ENCODE assay signal across 10 cellular contexts in genomic region chr12:32400866-32401265, GRCh38. TPM values are rescaled to one million over a fixed set of nuclear protein-coding genes. Genes with fewer than 3 reads are reported as not detected.
DNase-seq lines count a peak whose midpoint lies in the region; ATAC-seq and TF ChIP-seq lines count a peak whose summit lies in the region.
"Had no signal": no experiment of that assay in that cellular context is flagged by ENCODE, and none has a peak within 500 bp of the region (broad histone marks: within the 10 kb centered on the region; RNA-seq: fewer than 3 reads in every experiment).

No MANE protein-coding gene starts in this region.

- ATAC-seq in heart left ventricle (no peak), Right ventricle myocardium inferior (no peak), lower lobe of right lung (no peak)

- in situ Hi-C loops in transverse colon (cut with MboI; ENCODE audit: low pct_ligation_motif_present in 1 of 4, low pct_unique_long_range_greater_than_20kb in 1 of 4, low sequenced_read_pairs in 3 of 4): no loop called here

- H3K9me3 ChIP-seq in heart left ventricle (no peaks in the 10 kb centered on the region), colonic mucosa (no peaks in the 10 kb centered on the region), lower lobe of right lung (no peaks in the 10 kb centered on the region), transverse colon (no peaks in the 10 kb centered on the region), BE2C (no peaks in the 10 kb centered on the region)

- TF ChIP-seq POLR2A in heart left ventricle (IDR thresholded peaks at IDR 0.05): no peak
- TF ChIP-seq POLR2A in transverse colon (IDR thresholded peaks at IDR 0.05): peak; percentile 46

- TF ChIP-seq EP300 in transverse colon (IDR thresholded peaks at IDR 0.05; ENCODE audit: low read depth): no peak

- H3K9ac ChIP-seq in colonic mucosa (ENCODE audit: low read depth in 2 of 2, low read length in 2 of 2): peak overlapping the region in 1 of 2 donors; percentile 95

- no peak for DNase-seq in heart left ventricle
- no peak for DNase-seq in Right ventricle myocardium inferior (ENCODE audit: missing footprints)
- DNase-seq in colonic mucosa: no peak
- no peak for DNase-seq in lower lobe of right lung
- DNase-seq in transverse colon: no peak
- DNase-seq in BE2C: no peak
- DNase-seq in NCI-H1105 (lab: John Stamatoyannopoulos, UW): no peak
- DNase-seq in superior temporal gyrus (ENCODE audit: extremely low spot score): no peak
- DNase-seq: activated naive CD4-positive, alpha-beta T cell treated with anti-CD3 and anti-CD28 coated beads, Interleukin-2, amount 10 ng/mL, durations not matched to agents 7 days and 5 days; NCI-H2227 treated with DMSO at 0.1 percent for 48 hours had no signal

- no peak for TF ChIP-seq CTCF in heart left ventricle (IDR thresholded peaks at IDR 0.05)
- TF ChIP-seq CTCF in colonic mucosa (IDR thresholded peaks at IDR 0.05): no peak
- TF ChIP-seq CTCF in lower lobe of right lung (IDR thresholded peaks at IDR 0.05): no peak
- no peak for TF ChIP-seq CTCF in transverse colon (IDR thresholded peaks at IDR 0.05)
- TF ChIP-seq CTCF in BE2C (IDR thresholded peaks at IDR 0.05; ENCODE audit: low read depth, low read length): no peak

- 43 to 66% (median 54%) methylated on average over 2 of the region's 2 CpGs for WGBS in heart left ventricle, 4 donors
- WGBS in transverse colon (ENCODE audit: low coverage in 1 of 2), 2 donors: 28 to 35% methylated on average over 2 of the region's 2 CpGs

- H3K27me3 ChIP-seq in heart left ventricle: peaks cover 0 to 7% (median 0%) of the 10 kb centered on the region in 9 donors
- no peaks in the 10 kb centered on the region for H3K27me3 ChIP-seq in colonic mucosa
- H3K27me3 ChIP-seq in lower lobe of right lung (ENCODE audit: low read depth): peaks cover 4% of the 10 kb centered on the region
- peaks cover 10% of the 10 kb centered on the region for H3K27me3 ChIP-seq in transverse colon
- peaks cover 27% of the 10 kb centered on the region for H3K27me3 ChIP-seq in BE2C

- H3K27ac ChIP-seq in heart left ventricle (peak overlapping the region in 1 of 12 donors; percentile 80), colonic mucosa (peak overlapping the region; percentile 97), lower lobe of right lung (peak overlapping the region; percentile 93), transverse colon (peak overlapping the region; percentile 88 to 92 (median 90))

- H3K36me3 ChIP-seq in heart left ventricle (no peaks in the 10 kb centered on the region), colonic mucosa (no peaks in the 10 kb centered on the region), lower lobe of right lung (no peaks in the 10 kb centered on the region), transverse colon (no peaks in the 10 kb centered on the region), BE2C (no peaks in the 10 kb centered on the region)

- H3K4me3 ChIP-seq in heart left ventricle: peak overlapping the region in 11 of 12 donors; percentile 60 to 98 (median 89)
- peak overlapping the region; percentile 65 for H3K4me3 ChIP-seq in colonic mucosa
- peak overlapping the region; percentile 91 for H3K4me3 ChIP-seq in lower lobe of right lung
- H3K4me3 ChIP-seq in transverse colon: peak overlapping the region; percentile 52 to 71 (median 67)
- no peak overlapping the region for H3K4me3 ChIP-seq in BE2C (ENCODE audit: low read depth, low read length)

- intact Hi-C loops in heart left ventricle (cut with DNase I) (no loop called here), Right ventricle myocardium inferior (cut with DNase I) (loop anchor here (5.0 kb wide), 1 partner anchor 41 kb away; no protein-coding TSS in a partner anchor), colonic mucosa (cut with DNase I) (no loop called here), lower lobe of right lung (cut with DNase I) (no loop called here), transverse colon (cut with DNase I; ENCODE audit: low total_unique reads) (no loop called here)

- H3K4me1 ChIP-seq in heart left ventricle (peaks cover 0 to 30% (median 7%) of the 10 kb centered on the region in 12 donors), colonic mucosa (peaks cover 4% of the 10 kb centered on the region), lower lobe of right lung (peaks cover 33% of the 10 kb centered on the region), transverse colon (peaks cover 6 to 36% (median 17%) of the 10 kb centered on the region in 4 donors), BE2C (no peaks in the 10 kb centered on the region)

RNA-seq across cellular contexts. Expression of gene FGD4, which starts 1.5 kb away (rescaled TPM):
- 10 to 100 TPM in 8 of 9 donors, 1 to 10 TPM in 1; 7.1 to 36.8 (median 28.5) TPM for total RNA-seq in heart left ventricle
- 1 to 10 TPM; 4.5 to 5.1 TPM for polyA plus RNA-seq in heart left ventricle
- 17.4 TPM for total RNA-seq in Right ventricle myocardium inferior
- 10 to 100 TPM; 38.4 to 47.6 TPM for total RNA-seq in colonic mucosa
- total RNA-seq in lower lobe of right lung: 55.6 TPM
- 100 to 1,000 TPM in 1 of 4 donors, 10 to 100 TPM in 3; 80.2 to 132 (median 98.2) TPM for total RNA-seq in transverse colon
- polyA plus RNA-seq in BE2C (2012; ENCODE audit: insufficient read depth, insufficient read length, low read depth): 2.5 TPM
